19 cellular contexts compared by ENCODE assay signal in the genomic region with DNA sequence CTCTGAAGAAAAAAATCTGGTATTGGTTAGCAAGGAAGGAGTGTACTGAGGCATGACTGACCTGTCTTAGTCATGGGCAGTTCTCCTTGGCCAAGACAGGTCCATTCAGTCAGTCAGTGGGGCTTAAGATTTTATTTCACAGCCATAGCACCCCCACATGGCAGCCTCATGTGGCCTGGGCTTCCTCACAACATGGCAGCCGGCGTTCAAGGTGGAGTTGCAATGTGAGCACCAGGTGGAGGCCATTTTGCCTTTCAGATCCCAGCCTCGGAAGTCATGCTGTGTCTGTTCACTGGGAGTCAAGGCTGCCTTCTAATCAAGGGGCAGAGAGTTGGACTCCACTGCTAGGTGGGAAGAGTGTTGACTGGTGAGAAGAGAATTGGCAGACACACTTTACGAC. TPM values are rescaled to one million over a fixed set of nuclear protein-coding genes. Genes with fewer than 3 reads are reported as not detected.
DNase-seq lines count a peak whose midpoint lies in the region; ATAC-seq, FAIRE-seq and TF ChIP-seq lines count a peak whose summit lies in the region.
"Had no signal": no experiment of that assay in that cellular context is flagged by ENCODE, and none has a peak within 500 bp of the region (broad histone marks: within the 10 kb centered on the region; RNA-seq: fewer than 3 reads in every experiment).

No MANE protein-coding gene starts in this region.

- 100% methylated on average over 1 of the region's 4 CpGs for WGBS in right lobe of liver (ENCODE audit: insufficient coverage, low coverage, low lambda C conversion rate, missing lambda C conversion rate)
- 95% methylated on average over 4 of the region's 4 CpGs for WGBS in HepG2 (ENCODE audit: low lambda C conversion rate)

- peak in 2 of 3 donors; percentile 7 to 23 for DNase-seq in right lobe of liver
- no peak for DNase-seq in HepG2 (ENCODE audit: low spot score)
- DNase-seq in activated T-helper 2 cell treated with anti-CD3 and anti-CD28 coated beads, Interferon-gamma antibody, Interleukin-2, Interleukin-4, amounts not matched to agents 10 μg/mL and 5 μg/mL and 100 μg/mL, durations not matched to agents 14 hours and 24 hours and 36 hours (ENCODE audit: low spot score): no peak
- DNase-seq in left lobe of liver (ENCODE audit: low spot score): peak; percentile 33
- DNase-seq in vagina (ENCODE audit: extremely low spot score in 2 of 2): peak; percentile 31 to 60
- DNase-seq in EL: no peak
- DNase-seq in activated CD4-positive, CD25-positive, alpha-beta regulatory T cell (lab: John Stamatoyannopoulos, UW): no peak
- DNase-seq: heart right ventricle; mammary epithelial cell; NCI-H1417; NCI-H526 treated with DMSO at 0.1 percent for 48 hours; SHP77 treated with DMSO at 0.1 percent for 48 hours; stimulated activated CD4-positive, alpha-beta T cell treated with anti-CD3 and anti-CD28 coated beads, Interleukin-12 subunit alpha, Interleukin-12 subunit beta, amount 100 ng/mL, for 4 hours; T-helper 2 cell had no signal

- no peaks in the 10 kb centered on the region for H3K4me1 ChIP-seq in right lobe of liver
- peaks cover 21% of the 10 kb centered on the region for H3K4me1 ChIP-seq in HepG2 (ENCODE audit: insufficient read depth, low read length)
- H3K4me1 ChIP-seq in vagina: no peaks in the 10 kb centered on the region

- H3K9ac ChIP-seq in HepG2 (ENCODE audit: insufficient read depth, low read depth, low read length): no peak overlapping the region

- H3K27me3 Mint-ChIP-seq in activated T-helper 2 cell treated with anti-CD3 and anti-CD28 coated beads, Interferon-gamma antibody, Interleukin-2, Interleukin-4, amounts not matched to agents 10 μg/mL and 5 μg/mL and 100 μg/mL, durations not matched to agents 14 hours and 24 hours and 36 hours (ENCODE audit: low read depth): no peaks in the 10 kb centered on the region
- H3K27me3 Mint-ChIP-seq in stimulated activated memory B cell treated with anti-CD40 and anti-IgM and Interleukin-4, amounts not matched to agents 10 μg/mL and 1 μg/mL and 100 μg/mL, for 72 hours: no peaks in the 10 kb centered on the region

- TF ChIP-seq POLR2A in right lobe of liver (IDR thresholded peaks at IDR 0.05) (no peak), HepG2 (IDR thresholded peaks at IDR 0.05; ENCODE audit: insufficient read depth in 1 of 2, low read depth in 2 of 2, low read length in 2 of 2) (no peak), vagina (IDR thresholded peaks at IDR 0.05) (no peak)

- H3K4me2 ChIP-seq in HepG2 (ENCODE audit: low read depth, low read length): no peak overlapping the region

- no peak overlapping the region for H3K4me3 Mint-ChIP-seq in activated T-helper 2 cell treated with anti-CD3 and anti-CD28 coated beads, Interferon-gamma antibody, Interleukin-2, Interleukin-4, amounts not matched to agents 10 μg/mL and 5 μg/mL and 100 μg/mL, durations not matched to agents 14 hours and 24 hours and 36 hours (ENCODE audit: low read depth)
- no peak overlapping the region for H3K4me3 Mint-ChIP-seq in stimulated activated memory B cell treated with anti-CD40 and anti-IgM and Interleukin-4, amounts not matched to agents 10 μg/mL and 1 μg/mL and 100 μg/mL, for 72 hours
- H3K4me3 Mint-ChIP-seq: nephron had no signal

- peaks cover 19% of the 10 kb centered on the region for H3K9me3 Mint-ChIP-seq in activated T-helper 2 cell treated with anti-CD3 and anti-CD28 coated beads, Interferon-gamma antibody, Interleukin-2, Interleukin-4, amounts not matched to agents 10 μg/mL and 5 μg/mL and 100 μg/mL, durations not matched to agents 14 hours and 24 hours and 36 hours
- H3K9me3 Mint-ChIP-seq in stimulated activated memory B cell treated with anti-CD40 and anti-IgM and Interleukin-4, amounts not matched to agents 10 μg/mL and 1 μg/mL and 100 μg/mL, for 72 hours: no peaks in the 10 kb centered on the region
- H3K9me3 Mint-ChIP-seq: nephron had no signal

- H3K27me3 ChIP-seq in right lobe of liver (no peaks in the 10 kb centered on the region), HepG2 (ENCODE audit: control insufficient read depth in 1 of 2, insufficient read depth in 2 of 2, low read length in 2 of 2) (peaks cover 1 to 5% of the 10 kb centered on the region in 2 experiments; a peak in 2 of 5 replicates), vagina (no peaks in the 10 kb centered on the region)

- no peak for FAIRE-seq in HepG2 (lab: Jason Lieb, UNC)
- FAIRE-seq: endometrium had no signal

- no peak overlapping the region for H2AFZ ChIP-seq in HepG2 (ENCODE audit: low read length)

- in situ Hi-C loops in HepG2 (cut with HindIII; ENCODE audit: extremely low pct_ligation_motif_present, low pct_unique_long_range_greater_than_20kb): no loop called here

- ATAC-seq in right lobe of liver (no peak), HepG2 (no peak), left lobe of liver (no peak)
- no peak for ATAC-seq in stimulated activated memory B cell treated with anti-CD40 and anti-IgM and Interleukin-4, amounts not matched to agents 10 μg/mL and 1 μg/mL and 100 μg/mL, for 72 hours
- ATAC-seq: heart right ventricle had no signal

- TF ChIP-seq EP300 in HepG2 (IDR thresholded peaks at IDR 0.05; ENCODE audit: low read depth in 2 of 2, low read length in 2 of 2) (no peak), HepG2 (CRISPR knock-in tag; IDR thresholded peaks at IDR 0.05; ENCODE audit: borderline replicate concordance) (no peak)

- peaks cover 81% of the 10 kb centered on the region for H3K36me3 Mint-ChIP-seq in activated T-helper 2 cell treated with anti-CD3 and anti-CD28 coated beads, Interferon-gamma antibody, Interleukin-2, Interleukin-4, amounts not matched to agents 10 μg/mL and 5 μg/mL and 100 μg/mL, durations not matched to agents 14 hours and 24 hours and 36 hours (ENCODE audit: low read depth)
- peaks cover 42% of the 10 kb centered on the region for H3K36me3 Mint-ChIP-seq in stimulated activated memory B cell treated with anti-CD40 and anti-IgM and Interleukin-4, amounts not matched to agents 10 μg/mL and 1 μg/mL and 100 μg/mL, for 72 hours

- CTCF ChIA-PET in HepG2 (lab: Yijun Ruan, JAX; ENCODE audit: low intra/inter-chr PET ratio, low total read pairs): no interaction called here

- no peak overlapping the region for H3K27ac ChIP-seq in right lobe of liver
- no peak overlapping the region for H3K27ac ChIP-seq in HepG2 (ENCODE audit: extremely low read length, insufficient read depth, low read length)
- no peak overlapping the region for H3K27ac ChIP-seq in vagina
- H3K27ac ChIP-seq: heart right ventricle, thoracic aorta had no signal

- no peak for TF ChIP-seq CTCF in right lobe of liver (IDR thresholded peaks at IDR 0.05)
- TF ChIP-seq CTCF in HepG2 (CRISPR knock-in tag; IDR thresholded peaks at IDR 0.05): no peak
- no peak for TF ChIP-seq CTCF in vagina (IDR thresholded peaks at IDR 0.05)

- H3K9me3 ChIP-seq in right lobe of liver: no peaks in the 10 kb centered on the region
- H3K9me3 ChIP-seq in HepG2 (ENCODE audit: low read length): no peaks in the 10 kb centered on the region
- H3K9me3 ChIP-seq in vagina: no peaks in the 10 kb centered on the region

- POLR2A ChIA-PET in HepG2 (lab: Yijun Ruan, JAX): interaction anchor here (1.1 kb wide), 1 partner anchor 10 kb away, joined by 3 read pairs; no protein-coding TSS in a partner anchor

- H3K27ac Mint-ChIP-seq in activated T-helper 2 cell treated with anti-CD3 and anti-CD28 coated beads, Interferon-gamma antibody, Interleukin-2, Interleukin-4, amounts not matched to agents 10 μg/mL and 5 μg/mL and 100 μg/mL, durations not matched to agents 14 hours and 24 hours and 36 hours: peak overlapping the region; percentile 28
- no peak overlapping the region for H3K27ac Mint-ChIP-seq in stimulated activated memory B cell treated with anti-CD40 and anti-IgM and Interleukin-4, amounts not matched to agents 10 μg/mL and 1 μg/mL and 100 μg/mL, for 72 hours
- H3K27ac Mint-ChIP-seq: nephron had no signal

- peaks cover 21% of the 10 kb centered on the region for H3K4me1 Mint-ChIP-seq in activated T-helper 2 cell treated with anti-CD3 and anti-CD28 coated beads, Interferon-gamma antibody, Interleukin-2, Interleukin-4, amounts not matched to agents 10 μg/mL and 5 μg/mL and 100 μg/mL, durations not matched to agents 14 hours and 24 hours and 36 hours (ENCODE audit: low read depth)
- H3K4me1 Mint-ChIP-seq in stimulated activated memory B cell treated with anti-CD40 and anti-IgM and Interleukin-4, amounts not matched to agents 10 μg/mL and 1 μg/mL and 100 μg/mL, for 72 hours: peaks cover 11% of the 10 kb centered on the region

- H3K4me3 ChIP-seq in right lobe of liver: no peak overlapping the region
- H3K4me3 ChIP-seq in HepG2 (replicated peaks in 1 of 3; ENCODE audit: insufficient read depth in 1 of 3, low read depth in 2 of 3, low read length in 3 of 3): no peak overlapping the region
- no peak overlapping the region for H3K4me3 ChIP-seq in vagina
- H3K4me3 ChIP-seq: heart right ventricle, thoracic aorta had no signal

- no peaks in the 10 kb centered on the region for H3K79me2 ChIP-seq in HepG2 (ENCODE audit: insufficient read depth, low read length)

- no TSS peak for BruUV-seq in HepG2 (replicated peaks; lab: Mats Ljungman, UMichigan)

- H3K36me3 ChIP-seq in right lobe of liver (peaks cover 0 to 4% (median 0%) of the 10 kb centered on the region in 4 donors), HepG2 (replicated peaks in 1 of 2; ENCODE audit: control insufficient read depth in 1 of 2, insufficient read depth in 2 of 2, low read length in 2 of 2) (no peaks in the 10 kb centered on the region), vagina (no peaks in the 10 kb centered on the region)
- H3K36me3 ChIP-seq: thoracic aorta had no signal

- no peaks in the 10 kb centered on the region for H4K20me1 ChIP-seq in HepG2 (ENCODE audit: insufficient read depth, low read length)

- intact Hi-C loops in right lobe of liver (cut with DNase I): no loop called here
- intact Hi-C loops in HepG2 (cut with micrococcal nuclease; ENCODE audit: unreplicated experiment): no loop called here
- intact Hi-C loops in activated T-helper 2 cell treated with anti-CD3 and anti-CD28 coated beads, Interferon-gamma antibody, Interleukin-2, Interleukin-4, amounts not matched to agents 10 μg/mL and 5 μg/mL and 100 μg/mL, durations not matched to agents 14 hours and 24 hours and 36 hours (cut with micrococcal nuclease): no loop called here
- intact Hi-C loops in vagina (cut with DNase I): no loop called here

- no peak for TF ChIP-seq RAD21 in HepG2 (CRISPR knock-in tag; IDR thresholded peaks at IDR 0.05)

RNA-seq across cellular contexts. Expression of a gene that starts 10.3 kb away (rescaled TPM):
- 10 to 100 TPM in 3 of 6 experiments, 1 to 10 TPM in 3; 6.3 to 31.7 (median 12.1) TPM for total RNA-seq in right lobe of liver
- total RNA-seq in HepG2 (2016; rRNA removed; fragmentation: Illumina TruSeq; extraction: Trizol): 15.2 and 18.4 TPM in 2 replicates
- 15.8 and 20.2 TPM in 2 replicates for total RNA-seq in HepG2 (2016; cell fraction: cytosol; rRNA removed; fragmentation: Illumina TruSeq; extraction: Trizol; ENCODE audit: low read depth)
- total RNA-seq in HepG2 (2016; cell fraction: insoluble cytoplasmic fraction; rRNA removed; fragmentation: Illumina TruSeq; extraction: Trizol): 18.6 and 20.5 TPM in 2 replicates
- 17.3 and 29.5 TPM in 2 replicates for total RNA-seq in HepG2 (2016; cell fraction: membrane; rRNA removed; fragmentation: Illumina TruSeq; extraction: Trizol)
- total RNA-seq in HepG2 (2016; cell fraction: nucleus; rRNA removed; fragmentation: Illumina TruSeq; extraction: Trizol): 8.3 and 12.2 TPM in 2 replicates
- 47.2 and 62.0 TPM in 2 replicates for polyA plus RNA-seq in HepG2 (2011; rRNA removed)
- polyA plus RNA-seq in HepG2 (2011; cell fraction: cytosol; rRNA removed): 33.8 and 73.1 TPM in 2 replicates
- polyA plus RNA-seq in HepG2 (2011; cell fraction: nucleus; rRNA removed): 101 and 106 TPM in 2 replicates
- 14.6 TPM in 2 replicates for polyA plus RNA-seq in HepG2 (2012)
- 16.0 and 27.0 TPM in 2 replicates for polyA plus RNA-seq in HepG2 (2016; cell fraction: cytosol; fragmentation: Illumina TruSeq; extraction: Trizol; ENCODE audit: low read depth)
- polyA plus RNA-seq in HepG2 (2016; cell fraction: insoluble cytoplasmic fraction; fragmentation: Illumina TruSeq; extraction: Trizol; ENCODE audit: low read depth): 14.7 and 18.5 TPM in 2 replicates
- 13.4 and 18.5 TPM in 2 replicates for polyA plus RNA-seq in HepG2 (2016; cell fraction: membrane; fragmentation: Illumina TruSeq; extraction: Trizol; ENCODE audit: low read depth)
- polyA plus RNA-seq in HepG2 (2016; cell fraction: nucleus; fragmentation: Illumina TruSeq; extraction: Trizol; ENCODE audit: insufficient read depth, low read depth): 25.1 and 25.9 TPM in 2 replicates
- polyA minus RNA-seq in HepG2 (2011; rRNA and poly(A)+ RNA removed; ENCODE audit: low replicate concordance): 11.5 and 28.1 TPM in 2 replicates
- 14.0 and 17.6 TPM in 2 replicates for polyA minus RNA-seq in HepG2 (2011; cell fraction: cytosol; rRNA and poly(A)+ RNA removed)
- 11.3 and 12.8 TPM in 2 replicates for polyA minus RNA-seq in HepG2 (2011; cell fraction: nucleus; rRNA and poly(A)+ RNA removed)
- total RNA-seq in activated T-helper 2 cell treated with anti-CD3 and anti-CD28 coated beads, Interferon-gamma antibody, Interleukin-2, Interleukin-4, amounts not matched to agents 10 μg/mL and 5 μg/mL and 100 μg/mL, durations not matched to agents 14 hours and 24 hours and 36 hours: 52.6 and 57.2 TPM in 2 replicates
- total RNA-seq in left lobe of liver: 8.5 TPM
- total RNA-seq in vagina: 63.3 TPM

RNA-seq across cellular contexts. Expression of a gene that starts 27.2 kb away (rescaled TPM):
- 10 to 100 TPM in 4 of 6 experiments, 1 to 10 TPM in 2; 6.5 to 51.5 (median 31.2) TPM for total RNA-seq in right lobe of liver
- total RNA-seq in HepG2 (2016; rRNA removed; fragmentation: Illumina TruSeq; extraction: Trizol): 6.0 and 7.0 TPM in 2 replicates
- total RNA-seq in HepG2 (2016; cell fraction: cytosol; rRNA removed; fragmentation: Illumina TruSeq; extraction: Trizol; ENCODE audit: low read depth): 10.2 and 12.4 TPM in 2 replicates
- total RNA-seq in HepG2 (2016; cell fraction: insoluble cytoplasmic fraction; rRNA removed; fragmentation: Illumina TruSeq; extraction: Trizol): 6.3 and 8.8 TPM in 2 replicates
- 10.0 and 14.6 TPM in 2 replicates for total RNA-seq in HepG2 (2016; cell fraction: membrane; rRNA removed; fragmentation: Illumina TruSeq; extraction: Trizol)
- 4.9 and 5.2 TPM in 2 replicates for total RNA-seq in HepG2 (2016; cell fraction: nucleus; rRNA removed; fragmentation: Illumina TruSeq; extraction: Trizol)
- 9.1 and 11.7 TPM in 2 replicates for polyA plus RNA-seq in HepG2 (2011; rRNA removed)
- polyA plus RNA-seq in HepG2 (2011; cell fraction: cytosol; rRNA removed): 6.2 and 9.7 TPM in 2 replicates
- polyA plus RNA-seq in HepG2 (2011; cell fraction: nucleus; rRNA removed): 4.6 and 5.9 TPM in 2 replicates
- polyA plus RNA-seq in HepG2 (2012): 4.2 and 5.4 TPM in 2 replicates
- polyA plus RNA-seq in HepG2 (2016; cell fraction: cytosol; fragmentation: Illumina TruSeq; extraction: Trizol; ENCODE audit: low read depth): 12.5 and 16.5 TPM in 2 replicates
- polyA plus RNA-seq in HepG2 (2016; cell fraction: insoluble cytoplasmic fraction; fragmentation: Illumina TruSeq; extraction: Trizol; ENCODE audit: low read depth): 5.3 and 7.1 TPM in 2 replicates
- 12.6 and 14.6 TPM in 2 replicates for polyA plus RNA-seq in HepG2 (2016; cell fraction: membrane; fragmentation: Illumina TruSeq; extraction: Trizol; ENCODE audit: low read depth)
- polyA plus RNA-seq in HepG2 (2016; cell fraction: nucleus; fragmentation: Illumina TruSeq; extraction: Trizol; ENCODE audit: insufficient read depth, low read depth): 9.7 and 10.7 TPM in 2 replicates
- polyA minus RNA-seq in HepG2 (2011; rRNA and poly(A)+ RNA removed; ENCODE audit: low replicate concordance): 7.9 TPM in 1 of 2 replicates, not detected in the other
- polyA minus RNA-seq in HepG2 (2011; cell fraction: cytosol; rRNA and poly(A)+ RNA removed): 1.8 and 2.8 TPM in 2 replicates
- polyA minus RNA-seq in HepG2 (2011; cell fraction: nucleus; rRNA and poly(A)+ RNA removed): 0.90 and 0.99 TPM in 2 replicates
- 29.7 and 36.4 TPM in 2 replicates for total RNA-seq in activated T-helper 2 cell treated with anti-CD3 and anti-CD28 coated beads, Interferon-gamma antibody, Interleukin-2, Interleukin-4, amounts not matched to agents 10 μg/mL and 5 μg/mL and 100 μg/mL, durations not matched to agents 14 hours and 24 hours and 36 hours
- total RNA-seq in left lobe of liver: 49.7 TPM
- total RNA-seq in vagina: 25.0 TPM
- total RNA-seq: LHCN-M2 had no signal

RNA-seq across cellular contexts. Expression of a gene that starts 48.4 kb away (rescaled TPM):
- total RNA-seq in right lobe of liver (100 to 1,000 TPM in 1 of 6 experiments, 10 to 100 TPM in 5; 35.6 to 103 (median 65.1) TPM), HepG2 (2016; rRNA removed; fragmentation: Illumina TruSeq; extraction: Trizol) (77.1 and 92.1 TPM in 2 replicates), left lobe of liver (53.3 TPM), vagina (78.6 TPM)
- total RNA-seq in HepG2 (2016; cell fraction: cytosol; rRNA removed; fragmentation: Illumina TruSeq; extraction: Trizol; ENCODE audit: low read depth): 104 and 127 TPM in 2 replicates
- total RNA-seq in HepG2 (2016; cell fraction: insoluble cytoplasmic fraction; rRNA removed; fragmentation: Illumina TruSeq; extraction: Trizol): 66.8 and 94.8 TPM in 2 replicates
- 149 and 180 TPM in 2 replicates for total RNA-seq in HepG2 (2016; cell fraction: membrane; rRNA removed; fragmentation: Illumina TruSeq; extraction: Trizol)
- 48.9 and 58.7 TPM in 2 replicates for total RNA-seq in HepG2 (2016; cell fraction: nucleus; rRNA removed; fragmentation: Illumina TruSeq; extraction: Trizol)
- 81.2 and 109 TPM in 2 replicates for polyA plus RNA-seq in HepG2 (2011; rRNA removed)
- 83.2 and 110 TPM in 2 replicates for polyA plus RNA-seq in HepG2 (2011; cell fraction: cytosol; rRNA removed)
- polyA plus RNA-seq in HepG2 (2011; cell fraction: nucleus; rRNA removed): 62.3 and 83.6 TPM in 2 replicates
- 77.3 and 145 TPM in 2 replicates for polyA plus RNA-seq in HepG2 (2012)
- 196 and 226 TPM in 2 replicates for polyA plus RNA-seq in HepG2 (2016; cell fraction: cytosol; fragmentation: Illumina TruSeq; extraction: Trizol; ENCODE audit: low read depth)
- polyA plus RNA-seq in HepG2 (2016; cell fraction: insoluble cytoplasmic fraction; fragmentation: Illumina TruSeq; extraction: Trizol; ENCODE audit: low read depth): 104 and 130 TPM in 2 replicates
- polyA plus RNA-seq in HepG2 (2016; cell fraction: membrane; fragmentation: Illumina TruSeq; extraction: Trizol; ENCODE audit: low read depth): 235 and 242 TPM in 2 replicates
- 122 and 127 TPM in 2 replicates for polyA plus RNA-seq in HepG2 (2016; cell fraction: nucleus; fragmentation: Illumina TruSeq; extraction: Trizol; ENCODE audit: insufficient read depth, low read depth)
- 22.5 and 101 TPM in 2 replicates for polyA minus RNA-seq in HepG2 (2011; rRNA and poly(A)+ RNA removed; ENCODE audit: low replicate concordance)
- polyA minus RNA-seq in HepG2 (2011; cell fraction: cytosol; rRNA and poly(A)+ RNA removed): 26.1 and 26.7 TPM in 2 replicates
- 17.8 and 21.8 TPM in 2 replicates for polyA minus RNA-seq in HepG2 (2011; cell fraction: nucleus; rRNA and poly(A)+ RNA removed)
- 113 and 114 TPM in 2 replicates for total RNA-seq in activated T-helper 2 cell treated with anti-CD3 and anti-CD28 coated beads, Interferon-gamma antibody, Interleukin-2, Interleukin-4, amounts not matched to agents 10 μg/mL and 5 μg/mL and 100 μg/mL, durations not matched to agents 14 hours and 24 hours and 36 hours

Comparison
In these comparisons a context has a peak if more than half of its experiments do, and no peak if none do; other contexts are left out.
1. DNase-seq: peak in right lobe of liver (2 of 3), left lobe of liver (single experiment) and vagina (2 of 2); none in HepG2 (single experiment), activated T-helper 2 cell treated with anti-CD3 and anti-CD28 coated beads, Interferon-gamma antibody, Interleukin-2, Interleukin-4, amounts not matched to agents 10 μg/mL and 5 μg/mL and 100 μg/mL, durations not matched to agents 14 hours and 24 hours and 36 hours (single experiment), EL (single experiment) and activated CD4-positive, CD25-positive, alpha-beta regulatory T cell (0 of 4).